In the genomic region with DNA sequence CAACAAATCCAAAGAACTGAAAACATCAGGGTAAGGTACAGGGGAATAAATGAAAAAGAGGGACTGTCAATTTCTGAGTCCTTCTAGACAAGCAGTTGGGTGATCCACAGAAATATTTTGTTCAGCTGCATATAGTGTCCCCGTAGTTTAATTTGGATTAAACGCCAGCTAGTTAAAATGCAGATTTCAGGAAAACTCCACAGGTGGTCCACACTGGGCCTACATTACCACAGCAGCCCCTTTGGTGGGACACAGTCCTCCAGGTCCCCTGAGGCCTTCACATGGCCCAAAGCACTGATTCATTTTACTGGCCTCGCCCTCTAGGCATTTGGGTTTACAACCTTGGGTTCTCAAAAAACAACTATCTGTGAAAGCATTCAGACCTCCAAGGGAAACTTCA, we compare ENCODE assay signal across 16 cellular contexts. TPM values are rescaled to one million over a fixed set of nuclear protein-coding genes. Genes with fewer than 3 reads are reported as not detected.
A peak's percentile ranks its signal among the peaks of the same experiment; 100 is the strongest.
DNase-seq lines count a peak whose midpoint lies in the region; ATAC-seq and TF ChIP-seq lines count a peak whose summit lies in the region.
"Had no signal": no experiment of that assay in that cellular context is flagged by ENCODE, and none has a peak within 500 bp of the region (broad histone marks: within the 10 kb centered on the region; RNA-seq: fewer than 3 reads in every experiment).

No MANE protein-coding gene starts in this region.

- H3K9me3 Mint-ChIP-seq in T-helper 2 cell treated with Interferon-gamma antibody and Interleukin-4, amounts not matched to agents 5 μg/mL and 100 μg/mL, for 36 hours: no peaks in the 10 kb centered on the region
- no peaks in the 10 kb centered on the region for H3K9me3 Mint-ChIP-seq in IgD-negative memory B cell
- H3K9me3 Mint-ChIP-seq in effector memory CD8-positive, alpha-beta T cell: no peaks in the 10 kb centered on the region
- H3K9me3 Mint-ChIP-seq in stimulated activated effector memory CD8-positive, alpha-beta T cell treated with anti-CD3 and anti-CD28 coated beads, Interleukin-12 subunit alpha, Interleukin-12 subunit beta, amount 100 ng/mL, for 72 hours: no peaks in the 10 kb centered on the region
- H3K9me3 Mint-ChIP-seq: endodermal cell had no signal

- TF ChIP-seq CTCF in omental fat pad (IDR thresholded peaks at IDR 0.05): no peak

- H3K36me3 Mint-ChIP-seq in T-helper 2 cell treated with Interferon-gamma antibody and Interleukin-4, amounts not matched to agents 5 μg/mL and 100 μg/mL, for 36 hours (ENCODE audit: low read depth): peaks cover 38% of the 10 kb centered on the region
- H3K36me3 Mint-ChIP-seq in IgD-negative memory B cell: peaks cover 21% of the 10 kb centered on the region
- H3K36me3 Mint-ChIP-seq in effector memory CD8-positive, alpha-beta T cell (ENCODE audit: insufficient read depth): peaks cover 9% of the 10 kb centered on the region
- peaks cover 12% of the 10 kb centered on the region for H3K36me3 Mint-ChIP-seq in stimulated activated effector memory CD8-positive, alpha-beta T cell treated with anti-CD3 and anti-CD28 coated beads, Interleukin-12 subunit alpha, Interleukin-12 subunit beta, amount 100 ng/mL, for 72 hours

- H3K27me3 Mint-ChIP-seq in T-helper 2 cell treated with Interferon-gamma antibody and Interleukin-4, amounts not matched to agents 5 μg/mL and 100 μg/mL, for 36 hours (ENCODE audit: low read depth): no peaks in the 10 kb centered on the region
- H3K27me3 Mint-ChIP-seq in IgD-negative memory B cell: no peaks in the 10 kb centered on the region
- no peaks in the 10 kb centered on the region for H3K27me3 Mint-ChIP-seq in effector memory CD8-positive, alpha-beta T cell

- H3K4me1 Mint-ChIP-seq in T-helper 2 cell treated with Interferon-gamma antibody and Interleukin-4, amounts not matched to agents 5 μg/mL and 100 μg/mL, for 36 hours (ENCODE audit: low read depth): peaks cover 62% of the 10 kb centered on the region
- peaks cover 61 to 68% (median 65%) of the 10 kb centered on the region in 3 donors for H3K4me1 Mint-ChIP-seq in IgD-negative memory B cell
- peaks cover 60 to 71% of the 10 kb centered on the region in 2 donors for H3K4me1 Mint-ChIP-seq in effector memory CD8-positive, alpha-beta T cell (ENCODE audit: low read depth in 2 of 2)
- H3K4me1 Mint-ChIP-seq in stimulated activated effector memory CD8-positive, alpha-beta T cell treated with anti-CD3 and anti-CD28 coated beads, Interleukin-12 subunit alpha, Interleukin-12 subunit beta, amount 100 ng/mL, for 72 hours: peaks cover 82% of the 10 kb centered on the region

- no peak for ATAC-seq in effector memory CD8-positive, alpha-beta T cell (replicated peaks)
- ATAC-seq in stimulated activated effector memory CD8-positive, alpha-beta T cell treated with anti-CD3 and anti-CD28 coated beads, Interleukin-12 subunit alpha, Interleukin-12 subunit beta, amount 100 ng/mL, for 72 hours: no peak
- ATAC-seq in omental fat pad (ENCODE audit: low FRiP score): no peak
- ATAC-seq: left colon, Right ventricle myocardium inferior had no signal

- H3K27ac Mint-ChIP-seq in T-helper 2 cell treated with Interferon-gamma antibody and Interleukin-4, amounts not matched to agents 5 μg/mL and 100 μg/mL, for 36 hours: peak overlapping the region; percentile 5
- peak overlapping the region; percentile 73 to 84 (median 81) for H3K27ac Mint-ChIP-seq in IgD-negative memory B cell
- peak overlapping the region; percentile 12 to 42 for H3K27ac Mint-ChIP-seq in effector memory CD8-positive, alpha-beta T cell
- H3K27ac Mint-ChIP-seq in stimulated activated effector memory CD8-positive, alpha-beta T cell treated with anti-CD3 and anti-CD28 coated beads, Interleukin-12 subunit alpha, Interleukin-12 subunit beta, amount 100 ng/mL, for 72 hours: peak overlapping the region; percentile 74
- H3K27ac Mint-ChIP-seq: endodermal cell had no signal

- no peak for DNase-seq in T-helper 2 cell treated with Interferon-gamma antibody and Interleukin-4, amounts not matched to agents 5 μg/mL and 100 μg/mL, for 36 hours (ENCODE audit: low spot score)
- DNase-seq in T-helper 2 cell (no peak), omental fat pad (ENCODE audit: low spot score) (no peak), HUDEP-2 (lab: John Stamatoyannopoulos, UW; ENCODE audit: unreplicated experiment in 76 of 76) (no peak)
- DNase-seq in effector memory CD8-positive, alpha-beta T cell: no peak
- no peak for DNase-seq in stimulated activated effector memory CD8-positive, alpha-beta T cell treated with anti-CD3 and anti-CD28 coated beads, Interleukin-12 subunit alpha, Interleukin-12 subunit beta, amount 100 ng/mL, for 72 hours (ENCODE audit: low spot score in 2 of 2)
- DNase-seq in stimulated activated CD4-positive, alpha-beta T cell treated with anti-CD3 and anti-CD28 coated beads, Interleukin-4, amount 100 ng/mL, for 24 hours: no peak
- DNase-seq: 8988T; activated CD4-positive, alpha-beta T cell treated with anti-CD3 and anti-CD28 coated beads for 4 hours; cerebellar nuclear complex; left colon; NCI-H1417; stimulated activated CD4-positive, alpha-beta T cell treated with anti-CD3 and anti-CD28 coated beads, Interleukin-1b, Interleukin-23, amount 100 ng/mL, for 48 hours had no signal

- no peak overlapping the region for H3K4me3 Mint-ChIP-seq in T-helper 2 cell treated with Interferon-gamma antibody and Interleukin-4, amounts not matched to agents 5 μg/mL and 100 μg/mL, for 36 hours
- H3K4me3 Mint-ChIP-seq in IgD-negative memory B cell: peak overlapping the region in 3 of 4 donors; percentile 81 to 98 (median 87)
- peak overlapping the region in 1 of 2 donors; percentile 17 for H3K4me3 Mint-ChIP-seq in effector memory CD8-positive, alpha-beta T cell
- H3K4me3 Mint-ChIP-seq in stimulated activated effector memory CD8-positive, alpha-beta T cell treated with anti-CD3 and anti-CD28 coated beads, Interleukin-12 subunit alpha, Interleukin-12 subunit beta, amount 100 ng/mL, for 72 hours: no peak overlapping the region
- H3K4me3 Mint-ChIP-seq: endodermal cell had no signal

RNA-seq across cellular contexts. Expression of a gene that starts 4.6 kb away (rescaled TPM):
- 153 TPM for polyA plus RNA-seq in IgD-negative memory B cell
- 10 to 100 TPM; 42.6 to 86.8 (median 58.6) TPM for total RNA-seq in omental fat pad

Comparison
In these comparisons a context has a peak if more than half of its experiments do, and no peak if none do; other contexts are left out.
1. H3K27ac Mint-ChIP-seq: peak in every context shown above with its lines; median percentile 81 in IgD-negative memory B cell; 74 in stimulated activated effector memory CD8-positive, alpha-beta T cell treated with anti-CD3 and anti-CD28 coated beads, Interleukin-12 subunit alpha, Interleukin-12 subunit beta, amount 100 ng/mL, for 72 hours; 27 in effector memory CD8-positive, alpha-beta T cell; 5 in T-helper 2 cell treated with Interferon-gamma antibody and Interleukin-4, amounts not matched to agents 5 μg/mL and 100 μg/mL, for 36 hours.
2. H3K4me3 Mint-ChIP-seq: peak in IgD-negative memory B cell (3 of 4); none in T-helper 2 cell treated with Interferon-gamma antibody and Interleukin-4, amounts not matched to agents 5 μg/mL and 100 μg/mL, for 36 hours (single experiment) and stimulated activated effector memory CD8-positive, alpha-beta T cell treated with anti-CD3 and anti-CD28 coated beads, Interleukin-12 subunit alpha, Interleukin-12 subunit beta, amount 100 ng/mL, for 72 hours (single experiment).